Comparison of ENCODE assay signal across 8 cellular contexts in the genomic region with DNA sequence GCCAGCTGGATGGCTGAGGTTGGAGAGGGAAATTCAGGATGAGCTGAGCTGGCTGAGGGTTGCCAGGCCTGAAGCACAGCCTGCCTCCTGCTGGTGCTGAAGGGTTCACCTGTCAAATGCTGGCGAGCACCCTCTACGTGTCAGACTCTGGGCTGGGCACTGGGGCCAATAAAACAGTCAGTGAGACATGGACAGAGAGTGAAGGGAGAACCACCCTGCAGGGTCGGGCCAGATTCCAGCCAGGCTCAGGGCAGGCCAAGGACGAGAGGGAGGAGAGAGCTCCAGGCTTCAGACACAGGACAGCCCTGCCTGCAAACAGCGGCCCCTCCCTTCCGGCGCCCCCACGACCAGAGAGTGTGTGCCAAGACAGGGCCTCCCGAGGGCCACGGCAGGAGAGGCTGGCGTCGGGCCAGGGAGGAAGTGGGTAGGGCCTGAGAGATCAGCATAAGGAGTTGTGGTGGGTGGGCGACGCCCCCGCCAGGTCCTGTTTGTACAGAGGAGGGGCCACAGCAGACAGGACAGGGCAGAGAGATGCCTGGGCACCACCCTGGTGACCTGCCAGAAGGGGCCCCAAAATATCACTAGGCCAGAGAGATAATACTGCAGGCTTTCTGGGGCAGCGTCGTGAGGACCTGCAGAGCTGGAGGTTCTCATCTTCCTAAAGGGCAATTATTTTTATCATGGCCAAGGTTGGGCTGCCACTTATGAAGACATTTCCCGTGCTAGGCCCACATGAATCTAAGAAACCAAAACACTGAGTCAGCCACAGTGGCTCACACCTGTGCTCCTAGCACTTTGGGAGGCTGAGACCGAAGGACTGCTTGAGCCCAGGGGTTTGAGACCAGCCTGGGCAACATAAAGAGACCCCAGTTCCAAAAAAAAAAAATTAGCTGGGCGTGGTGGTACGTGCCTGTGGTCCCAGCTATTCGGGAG.
A peak's percentile ranks its signal among the peaks of the same experiment; 100 is the strongest.
DNase-seq lines count a peak whose midpoint lies in the region; ATAC-seq and TF ChIP-seq lines count a peak whose summit lies in the region.

No MANE protein-coding gene starts in this region.

- no peak for TF ChIP-seq POLR2A in GM18505 (IDR thresholded peaks at IDR 0.05; ENCODE audit: borderline replicate concordance, extremely low read depth, insufficient read depth, insufficient read length)

- H3K9me3 Mint-ChIP-seq in activated T-cell treated with anti-CD3 and anti-CD28 coated beads, Interleukin-2, amount 50 U/mL, for 4 hours: no peaks in the 10 kb centered on the region

- peak; percentile 23 for TF ChIP-seq CTCF in GM12873 (IDR thresholded peaks at IDR 0.05; ENCODE audit: insufficient read depth, low read depth, low read length, missing control alignments)

- peak overlapping the region; percentile 69 for H3K4me3 Mint-ChIP-seq in activated T-cell treated with anti-CD3 and anti-CD28 coated beads, Interleukin-2, amount 50 U/mL, for 4 hours

- H3K4me1 Mint-ChIP-seq in activated T-cell treated with anti-CD3 and anti-CD28 coated beads, Interleukin-2, amount 50 U/mL, for 4 hours (ENCODE audit: low read depth): peaks cover 76% of the 10 kb centered on the region

- peak; percentile 60 to 64 for ATAC-seq in activated T-cell treated with anti-CD3 and anti-CD28 coated beads, Interleukin-2, amount 50 U/mL, for 4 hours
- ATAC-seq in GM18505 (IDR thresholded peaks at IDR 0.05; ENCODE audit: unreplicated experiment) (no peak), GM21737 (IDR thresholded peaks at IDR 0.05; ENCODE audit: unreplicated experiment) (no peak)

- DNase-seq in NCI-H446 treated with DMSO at 0.1 percent for 48 hours (lab: John Stamatoyannopoulos, UW) (peak; percentile 68), germinal center (ENCODE audit: low spot score) (peak; percentile 28), COLO668 (lab: John Stamatoyannopoulos, UW; ENCODE audit: unreplicated experiment) (no peak)
- DNase-seq in activated T-cell treated with anti-CD3 and anti-CD28 coated beads, Interleukin-2, amount 50 U/mL, for 4 hours: peak; percentile 63
- peak; percentile 72 to 76 for DNase-seq in stimulated activated CD4-positive, alpha-beta T cell treated with anti-CD3 and anti-CD28 coated beads, Interleukin-4, amount 100 ng/mL, for 48 hours (ENCODE audit: low read depth in 2 of 2)

- H3K27me3 Mint-ChIP-seq in activated T-cell treated with anti-CD3 and anti-CD28 coated beads, Interleukin-2, amount 50 U/mL, for 4 hours (ENCODE audit: low read depth): no peaks in the 10 kb centered on the region

- H3K36me3 Mint-ChIP-seq in activated T-cell treated with anti-CD3 and anti-CD28 coated beads, Interleukin-2, amount 50 U/mL, for 4 hours (ENCODE audit: insufficient read depth): peaks cover 58% of the 10 kb centered on the region

Comparison
In these comparisons a context has a peak if more than half of its experiments do, and no peak if none do; other contexts are left out.
1. ATAC-seq: peak in activated T-cell treated with anti-CD3 and anti-CD28 coated beads, Interleukin-2, amount 50 U/mL, for 4 hours (2 of 2); none in GM18505 (single experiment) and GM21737 (single experiment).